In the genomic region with DNA sequence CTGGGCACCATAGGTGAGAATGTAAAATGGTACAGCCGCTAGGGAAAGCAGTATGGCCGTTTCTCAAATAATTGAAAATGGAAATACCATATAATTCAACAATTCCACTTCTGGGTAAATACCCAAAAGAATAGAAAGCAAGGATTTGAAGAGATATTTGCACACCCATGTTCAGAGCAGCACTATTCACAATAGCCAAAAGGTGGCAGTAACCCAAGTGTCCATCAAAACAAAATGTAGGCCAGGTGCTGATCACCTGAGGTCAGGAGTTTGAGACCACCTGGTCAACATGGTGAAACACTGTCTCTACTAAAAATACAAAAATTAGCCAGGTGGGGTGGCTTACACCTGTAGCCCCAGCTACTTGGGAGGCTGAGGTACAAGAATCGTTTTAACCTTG, we compare ENCODE assay signal across 18 cellular contexts.
A peak's percentile ranks its signal among the peaks of the same experiment; 100 is the strongest.
DNase-seq lines count a peak whose midpoint lies in the region; ATAC-seq, FAIRE-seq and TF ChIP-seq lines count a peak whose summit lies in the region.
"Had no signal": no experiment of that assay in that cellular context is flagged by ENCODE, and none has a peak within 500 bp of the region (broad histone marks: within the 10 kb centered on the region; RNA-seq: fewer than 3 reads in every experiment).

No MANE protein-coding gene starts in this region.

- no peaks in the 10 kb centered on the region for H3K36me3 ChIP-seq in DND-41 (ENCODE audit: insufficient read depth, low read length)
- H3K36me3 ChIP-seq in GM23338 (ENCODE audit: insufficient read depth), result no peaks in the 10 kb centered on the region
- no peaks in the 10 kb centered on the region for H3K36me3 ChIP-seq in WERI-Rb-1
- no peaks in the 10 kb centered on the region for H3K36me3 ChIP-seq in HepG2 (replicated peaks in 1 of 2; ENCODE audit: control insufficient read depth in 1 of 2, insufficient read depth in 2 of 2, low read length in 2 of 2)
- no peaks in the 10 kb centered on the region for H3K36me3 ChIP-seq in left lung
- H3K36me3 ChIP-seq in effector memory CD4-positive, alpha-beta T cell (ENCODE audit: control insufficient read depth, insufficient read depth, low read length), result no peaks in the 10 kb centered on the region
- H3K36me3 ChIP-seq: BLaER1 treated with 17β-estradiol and CSF1 and Interleukin-3, amounts not matched to agents 10 nM and 100 nM; heart left ventricle; right atrium auricular region; transverse colon had no signal

- no peaks in the 10 kb centered on the region for H3K9me2 ChIP-seq in GM23338 (ENCODE audit: insufficient read depth)

- TF ChIP-seq CTCF in DND-41 (IDR thresholded peaks at IDR 0.05; ENCODE audit: borderline replicate concordance, extremely low read depth, low read length, poor library complexity, severe bottlenecking) (peak; percentile 40), GM23338 (conservative IDR thresholded peaks at IDR 0.05; ENCODE audit: low read depth in 2 of 2) (peak; percentile 41 to 49), WERI-Rb-1 (IDR thresholded peaks at IDR 0.05; ENCODE audit: low read depth, low read length) (peak; percentile 62), HepG2 (CRISPR knock-in tag; IDR thresholded peaks at IDR 0.05) (no peak), left lung (IDR thresholded peaks at IDR 0.05) (no peak)

- H3K4me1 ChIP-seq in DND-41 (ENCODE audit: insufficient read depth, low read length) (no peaks in the 10 kb centered on the region), GM23338 (ENCODE audit: insufficient read depth) (peaks cover 24% of the 10 kb centered on the region), HepG2 (ENCODE audit: insufficient read depth, low read length) (peaks cover 3% of the 10 kb centered on the region), left lung (peaks cover 0 to 6% of the 10 kb centered on the region in 2 donors)
- no peaks in the 10 kb centered on the region for H3K4me1 ChIP-seq in effector memory CD4-positive, alpha-beta T cell (ENCODE audit: control insufficient read depth, insufficient read depth, low read length, poor library complexity, severe bottlenecking)
- H3K4me1 ChIP-seq: right atrium auricular region had no signal

- H3K9me3 ChIP-seq in DND-41 (ENCODE audit: insufficient read depth, low read length, severe bottlenecking) (no peaks in the 10 kb centered on the region), WERI-Rb-1 (ENCODE audit: severe bottlenecking) (no peaks in the 10 kb centered on the region), HepG2 (ENCODE audit: low read length) (no peaks in the 10 kb centered on the region), left lung (no peaks in the 10 kb centered on the region)
- no peaks in the 10 kb centered on the region for H3K9me3 ChIP-seq in effector memory CD4-positive, alpha-beta T cell (ENCODE audit: control insufficient read depth, low read length)
- H3K9me3 ChIP-seq: BLaER1 treated with 17β-estradiol and CSF1 and Interleukin-3, amounts not matched to agents 10 nM and 100 nM; heart left ventricle; right atrium auricular region; transverse colon had no signal

- no TSS peak for BruUV-seq in HepG2 (replicated peaks; lab: Mats Ljungman, UMichigan)

- no peak overlapping the region for H2AFZ ChIP-seq in DND-41 (ENCODE audit: low read depth, low read length)
- H2AFZ ChIP-seq in GM23338, result no peak overlapping the region
- H2AFZ ChIP-seq in HepG2 (ENCODE audit: low read length), result no peak overlapping the region

- no peak overlapping the region for H3K4me3 ChIP-seq in DND-41 (ENCODE audit: low read depth in 1 of 2, low read length in 2 of 2)
- H3K4me3 ChIP-seq in GM23338, result no peak overlapping the region
- no peak overlapping the region for H3K4me3 ChIP-seq in WERI-Rb-1 (ENCODE audit: low read depth, low read length)
- no peak overlapping the region for H3K4me3 ChIP-seq in HepG2 (replicated peaks in 1 of 3; ENCODE audit: insufficient read depth in 1 of 3, low read depth in 2 of 3, low read length in 3 of 3)
- H3K4me3 ChIP-seq in left lung, result no peak overlapping the region
- H3K4me3 ChIP-seq in effector memory CD4-positive, alpha-beta T cell (ENCODE audit: insufficient read depth, low read depth, low read length, poor library complexity, severe bottlenecking), result no peak overlapping the region
- H3K4me3 ChIP-seq: BLaER1 treated with 17β-estradiol and CSF1 and Interleukin-3, amounts not matched to agents 10 nM and 100 nM; heart left ventricle; right atrium auricular region; transverse colon had no signal

- H3K27ac ChIP-seq in DND-41 (ENCODE audit: low read length) (no peak overlapping the region), GM23338 (ENCODE audit: low read depth) (no peak overlapping the region), WERI-Rb-1 (no peak overlapping the region), HepG2 (ENCODE audit: extremely low read length, insufficient read depth, low read length) (no peak overlapping the region), left lung (no peak overlapping the region)
- no peak overlapping the region for H3K27ac ChIP-seq in effector memory CD4-positive, alpha-beta T cell (ENCODE audit: insufficient read depth, low read length, poor library complexity, severe bottlenecking)
- H3K27ac ChIP-seq: BLaER1 treated with 17β-estradiol and CSF1 and Interleukin-3, amounts not matched to agents 10 nM and 100 nM; heart left ventricle; right atrium auricular region; transverse colon had no signal

- CTCF ChIA-PET in HepG2 (lab: Yijun Ruan, JAX; ENCODE audit: low intra/inter-chr PET ratio, low total read pairs), result no interaction called here

- 7% methylated on average over 3 of the region's 3 CpGs for WGBS in HepG2 (ENCODE audit: low lambda C conversion rate)

- FAIRE-seq in HepG2 (lab: Jason Lieb, UNC), result no peak

- in situ Hi-C loops in HepG2 (cut with HindIII; ENCODE audit: extremely low pct_ligation_motif_present, low pct_unique_long_range_greater_than_20kb), result loop anchor here (25.0 kb wide), 1 partner anchor 470 kb away; no protein-coding TSS in a partner anchor

- no peaks in the 10 kb centered on the region for H3F3A ChIP-seq in GM23338 (replicated peaks; ENCODE audit: low read depth)

- H3K9me3 Mint-ChIP-seq in GM23338, result no peaks in the 10 kb centered on the region
- H3K9me3 Mint-ChIP-seq: activated naive CD4-positive, alpha-beta T cell treated with anti-CD3 and anti-CD28 coated beads, Interleukin-2, amount 10 ng/mL, durations not matched to agents 7 days and 5 days; natural killer cell; WTC11 had no signal

- POLR2A ChIA-PET in HepG2 (lab: Yijun Ruan, JAX), result no interaction called here

- TF ChIP-seq POLR2A in HepG2 (IDR thresholded peaks at IDR 0.05; ENCODE audit: insufficient read depth in 1 of 2, low read depth in 2 of 2, low read length in 2 of 2), result no peak

- peaks cover 28% of the 10 kb centered on the region for H3K4me1 Mint-ChIP-seq in GM23338

- DNase-seq in DND-41, result no peak
- no peak for DNase-seq in GM23338 (ENCODE audit: low spot score)
- DNase-seq in WERI-Rb-1, result no peak
- DNase-seq in HepG2 (ENCODE audit: low spot score), result peak; percentile 6
- no peak for DNase-seq in left lung
- no peak for DNase-seq in EL
- no peak for DNase-seq in NCI-H226
- no peak for DNase-seq in effector memory CD4-positive, alpha-beta T cell
- DNase-seq: activated naive CD4-positive, alpha-beta T cell treated with anti-CD3 and anti-CD28 coated beads, Interleukin-2, amount 10 ng/mL, durations not matched to agents 7 days and 5 days; heart left ventricle; left ventricle myocardium superior; natural killer cell; stimulated activated CD4-positive, alpha-beta T cell treated with anti-CD3 and anti-CD28 coated beads, Interleukin-2, amount 100 ng/mL, for 48 hours; transverse colon had no signal

- no peak overlapping the region for H3K27ac Mint-ChIP-seq in GM23338
- H3K27ac Mint-ChIP-seq: activated naive CD4-positive, alpha-beta T cell treated with anti-CD3 and anti-CD28 coated beads, Interleukin-2, amount 10 ng/mL, durations not matched to agents 7 days and 5 days; brain; natural killer cell; WTC11 had no signal

- no peaks in the 10 kb centered on the region for H3K79me2 ChIP-seq in DND-41 (ENCODE audit: insufficient read depth, low read length)
- no peaks in the 10 kb centered on the region for H3K79me2 ChIP-seq in GM23338 (replicated peaks; ENCODE audit: insufficient read depth)
- H3K79me2 ChIP-seq in HepG2 (ENCODE audit: insufficient read depth, low read length), result no peaks in the 10 kb centered on the region

- H4K20me1 ChIP-seq in DND-41 (ENCODE audit: insufficient read depth, low read length), result no peaks in the 10 kb centered on the region
- H4K20me1 ChIP-seq in GM23338 (replicated peaks; ENCODE audit: insufficient read depth), result no peaks in the 10 kb centered on the region
- no peaks in the 10 kb centered on the region for H4K20me1 ChIP-seq in HepG2 (ENCODE audit: insufficient read depth, low read length)
- H4K20me1 ChIP-seq: BLaER1 treated with 17β-estradiol and CSF1 and Interleukin-3, amounts not matched to agents 10 nM and 100 nM had no signal

- H3K27me3 ChIP-seq in DND-41 (ENCODE audit: insufficient read depth, low read length, poor library complexity) (no peaks in the 10 kb centered on the region), GM23338 (ENCODE audit: insufficient read depth) (peaks cover 4% of the 10 kb centered on the region; the same call in 1 of the 2 replicates), WERI-Rb-1 (ENCODE audit: insufficient read depth, low read depth, severe bottlenecking) (no peaks in the 10 kb centered on the region), HepG2 (ENCODE audit: control insufficient read depth in 1 of 2, insufficient read depth in 2 of 2, low read length in 2 of 2) (peaks cover 4 to 36% of the 10 kb centered on the region in 2 experiments; a peak in 3 of 5 replicates), left lung (peaks cover 0 to 58% of the 10 kb centered on the region in 2 donors)
- H3K27me3 ChIP-seq in effector memory CD4-positive, alpha-beta T cell (replicated peaks; ENCODE audit: control insufficient read depth, insufficient read depth, low read length, poor library complexity, severe bottlenecking), result no peaks in the 10 kb centered on the region
- H3K27me3 ChIP-seq: BLaER1 treated with 17β-estradiol and CSF1 and Interleukin-3, amounts not matched to agents 10 nM and 100 nM; right atrium auricular region had no signal

- no peak for TF ChIP-seq EP300 in HepG2 (IDR thresholded peaks at IDR 0.05; ENCODE audit: low read depth in 2 of 2, low read length in 2 of 2)
- no peak for TF ChIP-seq EP300 in HepG2 (CRISPR knock-in tag; IDR thresholded peaks at IDR 0.05; ENCODE audit: borderline replicate concordance)

- H3K9ac ChIP-seq in DND-41 (ENCODE audit: low read depth, low read length), result no peak overlapping the region
- no peak overlapping the region for H3K9ac ChIP-seq in HepG2 (ENCODE audit: insufficient read depth, low read depth, low read length)
- H3K9ac ChIP-seq: BLaER1 treated with 17β-estradiol and CSF1 and Interleukin-3, amounts not matched to agents 10 nM and 100 nM had no signal

- H3K27me3 Mint-ChIP-seq in GM23338 (ENCODE audit: insufficient read depth, low read depth, poor library complexity), result peaks cover 2% of the 10 kb centered on the region

- H3K36me3 Mint-ChIP-seq in GM23338 (ENCODE audit: low read depth), result no peaks in the 10 kb centered on the region
- H3K36me3 Mint-ChIP-seq: activated naive CD4-positive, alpha-beta T cell treated with anti-CD3 and anti-CD28 coated beads, Interleukin-2, amount 10 ng/mL, durations not matched to agents 7 days and 5 days; brain; natural killer cell; WTC11 had no signal

- H3K4me3 Mint-ChIP-seq in GM23338, result no peak overlapping the region
- H3K4me3 Mint-ChIP-seq: activated naive CD4-positive, alpha-beta T cell treated with anti-CD3 and anti-CD28 coated beads, Interleukin-2, amount 10 ng/mL, durations not matched to agents 7 days and 5 days; brain; natural killer cell; WTC11 had no signal

- no peak for TF ChIP-seq RAD21 in HepG2 (CRISPR knock-in tag; IDR thresholded peaks at IDR 0.05)

- intact Hi-C loops in HepG2 (cut with micrococcal nuclease; ENCODE audit: unreplicated experiment), result loop anchor here (2.0 to 10.0 kb wide), 2 partner anchors 65 to 243 kb away; no protein-coding TSS in a partner anchor
- intact Hi-C loops in left lung (cut with DNase I), result no loop called here

- no peak for ATAC-seq in DND-41 (ENCODE audit: insufficient read depth, low read depth)
- no peak for ATAC-seq in GM23338
- ATAC-seq in HepG2, result no peak
- no peak for ATAC-seq in left lung
- ATAC-seq: heart left ventricle, left ventricle myocardium superior, natural killer cell, WTC11 had no signal

- H3K4me2 ChIP-seq in DND-41 (ENCODE audit: insufficient read depth, low read length), result no peak overlapping the region
- no peak overlapping the region for H3K4me2 ChIP-seq in GM23338
- no peak overlapping the region for H3K4me2 ChIP-seq in HepG2 (ENCODE audit: low read depth, low read length)
- H3K4me2 ChIP-seq: BLaER1 treated with 17β-estradiol and CSF1 and Interleukin-3, amounts not matched to agents 10 nM and 100 nM had no signal

Comparison
In these comparisons a context has a peak if more than half of its experiments do, and no peak if none do; other contexts are left out.
1. CTCF ChIP-seq: peak in DND-41 (single experiment), GM23338 (2 of 2) and WERI-Rb-1 (single experiment); none in HepG2 (single experiment) and left lung (0 of 2).